In genomic region chr14:31970744-31971143, GRCh38 we compare ENCODE assay signal across 10 cellular contexts.
"Had no signal": no experiment of that assay in that cellular context is flagged by ENCODE, and none has a peak within 500 bp of the region (broad histone marks: within the 10 kb centered on the region; RNA-seq: fewer than 3 reads in every experiment).

No MANE protein-coding gene starts in this region.

- H3K27ac ChIP-seq: GM23248, KMS-11 had no signal

- H3K4me2 ChIP-seq: KMS-11 had no signal

- H3K9ac ChIP-seq: GM23248, KMS-11 had no signal

- H2AFZ ChIP-seq: GM23248 had no signal

- FAIRE-seq: H1, H54 had no signal

- H3K4me3 ChIP-seq: GM23248 had no signal

- DNase-seq: GM23248, H9, HCEC 1CT, HFFc6, IMR-90, Karpas-422, KBM-7 had no signal
